In the genomic region with DNA sequence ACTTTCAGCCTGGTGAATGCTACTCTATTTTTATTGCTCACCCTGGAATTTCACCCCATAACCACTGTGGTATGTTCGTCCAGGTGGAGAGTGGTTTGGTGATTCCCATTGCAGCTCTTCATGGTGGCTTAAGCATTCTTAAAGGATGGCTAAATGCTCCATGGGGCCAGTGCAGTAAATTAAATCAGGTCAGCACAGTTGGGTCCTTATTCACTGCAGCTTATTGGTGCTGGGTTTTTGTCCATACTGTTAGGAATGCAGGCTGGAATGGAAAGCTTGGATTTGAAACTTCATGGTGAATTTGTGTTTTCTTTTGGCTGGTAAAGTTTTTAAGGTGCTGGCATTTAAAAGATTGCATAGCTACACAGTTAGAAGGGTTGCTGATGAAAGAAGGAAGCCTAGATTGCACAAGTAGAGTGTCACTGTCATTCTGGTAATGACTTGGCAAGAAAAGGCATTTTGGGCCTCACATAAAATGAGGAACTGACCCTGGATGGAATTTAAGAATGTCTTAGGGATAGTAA, we compare ENCODE assay signal across 1 cellular context.
TF ChIP-seq lines count a peak whose summit lies in the region.

No MANE protein-coding gene starts in this region.

TF ChIP-seq in K562, 482 proteins besides CTCF, POLR2A, EP300 and RAD21 (continued from another document):
- TF ChIP-seq JUND (IDR thresholded peaks at IDR 0.05; ENCODE audit: borderline replicate concordance, low read depth, low read length) (0 out of 2 replicates have a peak, but pooled peaks have one; percentile 13), JUND (tag; IDR thresholded peaks at IDR 0.05; ENCODE audit: borderline replicate concordance, low read depth, low read length) (no peak), PKNOX1 (IDR thresholded peaks at IDR 0.05) (0 out of 2 replicates have a peak, but pooled peaks have one; percentile 18), CEBPG (CRISPR knock-in tag; IDR thresholded peaks at IDR 0.05) (peak; percentile 90), CEBPG (tag; conservative IDR thresholded peaks at IDR 0.05 in 1 of 2, IDR thresholded peaks at IDR 0.05 in 1 of 2) (peak; percentile 85 to 91), TRIM24 (IDR thresholded peaks at IDR 0.05) (peak; percentile 19 to 42; a peak in 1 of 4 replicates), ATF3 (IDR thresholded peaks at IDR 0.05) (peak; percentile 58; the same call in 1 of the 2 replicates), ATF3 (CRISPR knock-in tag; conservative IDR thresholded peaks at IDR 0.05) (no peak), SP1 (CRISPR knock-in tag; IDR thresholded peaks at IDR 0.05) (no peak), ZNF77 (CRISPR knock-in tag; IDR thresholded peaks at IDR 0.05) (no peak), SMARCE1 (IDR thresholded peaks at IDR 0.05) (peak; percentile 31; the same call in 1 of the 2 replicates), MEIS2 (IDR thresholded peaks at IDR 0.05; ENCODE audit: partially characterized antibody) (peak; percentile 32), CEBPB (tag; IDR thresholded peaks at IDR 0.05) (peak; percentile 86), NFE2 (IDR thresholded peaks at IDR 0.05; ENCODE audit: low read depth) (peak; percentile 90), MAFG (tag; conservative IDR thresholded peaks at IDR 0.05) (peak; percentile 74), ZNF12 (CRISPR knock-in tag; IDR thresholded peaks at IDR 0.05) (peak; percentile 98), ATF7 (IDR thresholded peaks at IDR 0.05) (peak; percentile 31; the same call in 1 of the 2 replicates), YY1 (IDR thresholded peaks at IDR 0.05; ENCODE audit: borderline replicate concordance in 1 of 3, control insufficient read depth in 1 of 3, extremely low read depth in 1 of 3, insufficient read depth in 3 of 3, insufficient read length in 1 of 3, insufficient replicate concordance in 2 of 3, low read depth in 1 of 3, low read length in 2 of 3) (no peak), ZNF217 (CRISPR knock-in tag; IDR thresholded peaks at IDR 0.05) (no peak)
